ENCODE assay signal across 12 cellular contexts in genomic region chr4:6105311-6105911, GRCh38.
"Had no signal": no experiment of that assay in that cellular context is flagged by ENCODE, and none has a peak within 500 bp of the region (broad histone marks: within the 10 kb centered on the region; RNA-seq: fewer than 3 reads in every experiment).

No MANE protein-coding gene starts in this region.

- H3K79me2 ChIP-seq: hepatocyte had no signal

- H3K9me3 Mint-ChIP-seq: activated CD4-positive, alpha-beta memory T cell treated with anti-CD3 and anti-CD28 coated beads for 36 hours; activated naive CD8-positive, alpha-beta T cell treated with anti-CD3 and anti-CD28 coated beads, Interleukin-2, amount 50 U/mL, for 24 hours had no signal

- H3K9me3 ChIP-seq: ascending aorta, mucosa of descending colon had no signal

- H3K36me3 Mint-ChIP-seq: naive thymus-derived CD8-positive, alpha-beta T cell had no signal

- H3K4me2 ChIP-seq: hepatocyte had no signal

- H2AFZ ChIP-seq: hepatocyte had no signal

- H3K27ac ChIP-seq: ascending aorta, hepatocyte had no signal

- H3K4me3 ChIP-seq: ascending aorta, hepatocyte, mucosa of descending colon had no signal

- H3K27me3 ChIP-seq: ascending aorta had no signal

- H3K36me3 ChIP-seq: ascending aorta had no signal

- H3K27ac Mint-ChIP-seq: activated CD4-positive, alpha-beta memory T cell treated with anti-CD3 and anti-CD28 coated beads for 36 hours; activated naive CD8-positive, alpha-beta T cell treated with anti-CD3 and anti-CD28 coated beads, Interleukin-2, amount 50 U/mL, for 24 hours; naive thymus-derived CD8-positive, alpha-beta T cell had no signal

- DNase-seq: activated CD4-positive, alpha-beta memory T cell treated with anti-CD3 and anti-CD28 coated beads for 36 hours; activated naive CD8-positive, alpha-beta T cell treated with anti-CD3 and anti-CD28 coated beads, Interleukin-2, amount 50 U/mL, for 24 hours; activated T-cell treated with anti-CD3 and anti-CD28 coated beads, Interleukin-2, amount 50 U/mL, for 4 hours; effector memory CD4-positive, alpha-beta T cell; mucosa of descending colon; occipital lobe; stimulated activated CD4-positive, alpha-beta T cell treated with anti-CD3 and anti-CD28 coated beads, Interleukin-4, amount 100 ng/mL, for 1 hour; stimulated activated CD8-positive, alpha-beta memory T cell treated with anti-CD3 and anti-CD28 coated beads, Interleukin-4, amount 100 ng/mL, for 48 hours; stimulated activated naive CD8-positive, alpha-beta T cell treated with anti-CD3 and anti-CD28 coated beads, Interleukin-15, Interleukin-2, amounts not matched to agents 100 U/mL and 50 U/mL, for 24 hours had no signal

- H3K4me1 Mint-ChIP-seq: activated naive CD8-positive, alpha-beta T cell treated with anti-CD3 and anti-CD28 coated beads, Interleukin-2, amount 50 U/mL, for 24 hours; naive thymus-derived CD8-positive, alpha-beta T cell had no signal

- H3K4me3 Mint-ChIP-seq: activated CD4-positive, alpha-beta memory T cell treated with anti-CD3 and anti-CD28 coated beads for 36 hours; activated naive CD8-positive, alpha-beta T cell treated with anti-CD3 and anti-CD28 coated beads, Interleukin-2, amount 50 U/mL, for 24 hours; activated T-cell treated with anti-CD3 and anti-CD28 coated beads, Interleukin-2, amount 50 U/mL, for 4 hours; naive thymus-derived CD8-positive, alpha-beta T cell had no signal

- H3K4me1 ChIP-seq: ascending aorta had no signal
